1 cellular context compared by ENCODE assay signal in genomic region chr11:19790831-19791552, GRCh38.
TF ChIP-seq lines count a peak whose summit lies in the region.

No MANE protein-coding gene starts in this region.

TF ChIP-seq in GM23338, 12 proteins besides CTCF, POLR2A, EP300 and RAD21 (continued from another document):
- TF ChIP-seq JUNB (IDR thresholded peaks at IDR 0.05; ENCODE audit: unreplicated experiment) (no peak), NANOG (IDR thresholded peaks at IDR 0.05; ENCODE audit: borderline replicate concordance) (no peak), POLR2AphosphoS5 (IDR thresholded peaks at IDR 0.05; ENCODE audit: low read depth) (peak; percentile 39; the same call in 1 of the 2 replicates), CREB1 (CRISPR knock-in tag; IDR thresholded peaks at IDR 0.05; ENCODE audit: low read depth) (peak; percentile 73), EZH2 (IDR thresholded peaks at IDR 0.05; ENCODE audit: low read depth, unreplicated experiment) (no peak), ZNF114 (CRISPR knock-in tag; IDR thresholded peaks at IDR 0.05) (no peak), ZNF462 (CRISPR knock-in tag; IDR thresholded peaks at IDR 0.05) (peak; percentile 79), ETS1 (IDR thresholded peaks at IDR 0.05) (no peak)
